8 cellular contexts compared by ENCODE assay signal in the genomic region with DNA sequence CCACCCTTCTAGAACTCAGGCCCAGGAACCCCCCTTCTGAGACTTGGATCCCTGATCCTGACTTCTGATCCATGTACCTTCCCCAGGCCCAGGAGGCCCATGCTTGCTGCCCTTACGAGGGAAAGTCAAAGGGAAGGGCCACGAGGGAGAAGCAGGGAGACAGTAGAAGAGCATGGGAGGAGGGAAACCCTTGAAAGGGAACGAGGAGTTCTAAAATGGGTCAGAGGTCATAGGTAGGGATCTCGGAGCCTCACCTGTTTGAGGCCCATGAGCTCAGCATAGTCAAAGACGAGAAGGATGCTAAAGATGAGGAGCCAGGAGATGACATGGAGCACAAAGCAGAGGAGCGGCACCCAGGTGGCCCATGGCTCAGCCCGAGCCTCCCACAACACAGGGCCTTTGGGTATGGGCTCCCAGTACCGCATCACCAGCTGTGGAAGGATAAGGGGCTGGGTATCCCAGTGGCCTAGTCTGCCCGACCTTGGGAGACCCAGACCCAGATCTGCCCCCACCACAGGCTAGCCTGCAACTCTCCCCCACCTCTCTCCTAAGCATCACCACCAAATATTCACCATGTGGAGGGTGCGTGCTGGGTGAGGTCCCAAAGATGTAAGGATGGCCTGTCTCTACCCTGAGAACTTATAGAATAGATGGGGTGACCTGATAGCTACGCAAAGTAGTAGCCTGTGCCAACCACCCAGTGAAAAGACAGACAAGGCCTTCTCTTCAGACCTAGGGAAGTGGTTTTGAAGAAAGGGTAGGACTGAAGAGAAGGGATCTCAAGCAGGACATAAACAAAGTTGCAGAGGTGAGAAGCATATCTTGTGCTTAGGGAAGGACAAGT. TPM values are rescaled to one million over a fixed set of nuclear protein-coding genes. Genes with fewer than 3 reads are reported as not detected.
DNase-seq lines count a peak whose midpoint lies in the region; ATAC-seq and TF ChIP-seq lines count a peak whose summit lies in the region.

No MANE protein-coding gene starts in this region.

- peak overlapping the region; percentile 98 for H3K27ac ChIP-seq in WERI-Rb-1
- peak overlapping the region in 4 of 5 donors; percentile 94 to 99 (median 98) for H3K27ac ChIP-seq in stomach

- no peaks in the 10 kb centered on the region for H3K27me3 Mint-ChIP-seq in activated CD4-positive, alpha-beta T cell treated with anti-CD3 and anti-CD28 coated beads for 36 hours

- H3K9me3 ChIP-seq in WERI-Rb-1 (ENCODE audit: severe bottlenecking), result no peaks in the 10 kb centered on the region
- H3K9me3 ChIP-seq in iPS-18c (ENCODE audit: control insufficient read depth, insufficient read depth, low read length), result no peaks in the 10 kb centered on the region
- H3K9me3 ChIP-seq in stomach, result no peaks in the 10 kb centered on the region

- H3K27me3 ChIP-seq in WERI-Rb-1 (ENCODE audit: insufficient read depth, low read depth, severe bottlenecking) (no peaks in the 10 kb centered on the region), stomach (no peaks in the 10 kb centered on the region)

- 85 to 89% (median 88%) methylated on average over 10 to 11 of the region's 11 CpGs for WGBS in stomach, 5 donors

- no peak for TF ChIP-seq EP300 in stomach (IDR thresholded peaks at IDR 0.05)

- POLR2A ChIA-PET in activated CD4-positive, alpha-beta T cell treated with anti-CD3 and anti-CD28 coated beads for 36 hours (lab: Charles Lee), result interaction anchor here (1.9 kb wide), 1 partner anchor 28 kb away, joined by 8 read pairs; a partner anchor contains a TSS

- H3K9me3 Mint-ChIP-seq in activated CD4-positive, alpha-beta T cell treated with anti-CD3 and anti-CD28 coated beads for 36 hours (ENCODE audit: low read depth), result no peaks in the 10 kb centered on the region

- no peak for ATAC-seq in activated CD4-positive, alpha-beta T cell treated with anti-CD3 and anti-CD28 coated beads for 36 hours

- CTCF ChIA-PET in activated CD4-positive, alpha-beta T cell treated with anti-CD3 and anti-CD28 coated beads for 36 hours (lab: Charles Lee), result interaction anchor here (0.6 to 3.1 kb wide), 8 partner anchors 9 to 394 kb away, joined by 3 to 16 read pairs (median 4); a partner anchor contains a TSS

- no peak for DNase-seq in activated CD4-positive, alpha-beta T cell treated with anti-CD3 and anti-CD28 coated beads for 36 hours
- no peak for DNase-seq in activated CD4-positive, alpha-beta T cell treated with anti-CD3 and anti-CD28 coated beads, Interleukin-2, amount 50 U/mL, for 1 hour
- DNase-seq in WERI-Rb-1 (no peak), stomach (no peak), mucosa of gallbladder (ENCODE audit: low spot score) (no peak)
- DNase-seq in stimulated activated naive CD4-positive, alpha-beta T cell treated with Interleukin-2 at 50 U/mL for 16 hours (lab: John Stamatoyannopoulos, UW), result no peak
- no peak for DNase-seq in stimulated activated CD4-positive, alpha-beta T cell treated with anti-CD3 and anti-CD28 coated beads, Interleukin-2, amount 100 ng/mL, for 24 hours

- peak overlapping the region; percentile 7 for H3K27ac Mint-ChIP-seq in activated CD4-positive, alpha-beta T cell treated with anti-CD3 and anti-CD28 coated beads for 36 hours

- TF ChIP-seq CTCF in WERI-Rb-1 (IDR thresholded peaks at IDR 0.05; ENCODE audit: low read depth, low read length) (no peak), stomach (IDR thresholded peaks at IDR 0.05) (no peak)

- no peak for TF ChIP-seq POLR2A in stomach (IDR thresholded peaks at IDR 0.05)

- peak overlapping the region; percentile 75 for H3K4me3 Mint-ChIP-seq in activated CD4-positive, alpha-beta T cell treated with anti-CD3 and anti-CD28 coated beads for 36 hours

- peaks cover 33% of the 10 kb centered on the region for H3K36me3 Mint-ChIP-seq in activated CD4-positive, alpha-beta T cell treated with anti-CD3 and anti-CD28 coated beads for 36 hours (ENCODE audit: low read depth)

- H3K36me3 ChIP-seq in WERI-Rb-1, result peaks cover 32% of the 10 kb centered on the region
- H3K36me3 ChIP-seq in stomach, result no peaks in the 10 kb centered on the region

- H3K4me1 ChIP-seq in stomach, result peaks cover 29 to 56% (median 44%) of the 10 kb centered on the region in 4 donors

- H3K4me3 ChIP-seq in WERI-Rb-1 (ENCODE audit: low read depth, low read length), result peak overlapping the region; percentile 91; the same call in 1 of the 2 replicates
- 0 out of 2 replicates have a peak overlapping the region, but pooled peaks have one; percentile 15 for H3K4me3 ChIP-seq in iPS-18c (ENCODE audit: insufficient read depth, low read depth, low read length)
- H3K4me3 ChIP-seq in stomach, result no peak overlapping the region

- H3K4me1 Mint-ChIP-seq in activated CD4-positive, alpha-beta T cell treated with anti-CD3 and anti-CD28 coated beads for 36 hours, result peaks cover 42% of the 10 kb centered on the region

- intact Hi-C loops in activated CD4-positive, alpha-beta T cell treated with anti-CD3 and anti-CD28 coated beads for 36 hours (cut with DNase I, micrococcal nuclease), result loop anchor here in 1 of 2 experiments (10.0 kb wide), 2 partner anchors 364 to 624 kb away; a partner anchor contains a TSS
- intact Hi-C loops in stomach (cut with DNase I; ENCODE audit: low total_unique reads), result no loop called here

RNA-seq across cellular contexts. Expression of a gene that starts 1.5 kb away (rescaled TPM):
- 10 to 100 TPM; 25.8 to 36.4 TPM for total RNA-seq in activated CD4-positive, alpha-beta T cell treated with anti-CD3 and anti-CD28 coated beads for 36 hours
- total RNA-seq in stomach (1 to 10 TPM in 4 of 5 donors, under 1 TPM in 1; 0.92 to 6.4 (median 2.9) TPM), mucosa of gallbladder (7.7 TPM)
- polyA plus RNA-seq in stomach, result 10 to 100 TPM in 1 of 3 donors, 1 to 10 TPM in 2; 4.1 to 15.8 (median 8.5) TPM

RNA-seq across cellular contexts. Expression of a gene that starts 2.8 kb away (rescaled TPM):
- 100 to 1,000 TPM; 145 to 186 TPM for total RNA-seq in activated CD4-positive, alpha-beta T cell treated with anti-CD3 and anti-CD28 coated beads for 36 hours
- 10 to 100 TPM in 4 of 5 donors, 1 to 10 TPM in 1; 9.0 to 20.1 (median 12.8) TPM for total RNA-seq in stomach
- 10 to 100 TPM; 24.7 to 40.3 (median 32.2) TPM for polyA plus RNA-seq in stomach
- 44.0 TPM for total RNA-seq in mucosa of gallbladder

RNA-seq across cellular contexts. Expression of a gene that starts 16.4 kb away (rescaled TPM):
- total RNA-seq in activated CD4-positive, alpha-beta T cell treated with anti-CD3 and anti-CD28 coated beads for 36 hours, result 10 to 100 TPM; 34.5 to 36.7 TPM
- total RNA-seq in stomach, result 10 to 100 TPM; 22.0 to 67.0 (median 30.1) TPM
- 10 to 100 TPM; 18.3 to 34.0 (median 23.4) TPM for polyA plus RNA-seq in stomach
- total RNA-seq in mucosa of gallbladder, result 31.2 TPM

RNA-seq across cellular contexts. Expression of a gene that starts 27.8 kb away (rescaled TPM):
- total RNA-seq in activated CD4-positive, alpha-beta T cell treated with anti-CD3 and anti-CD28 coated beads for 36 hours, result 100 to 1,000 TPM in 1 of 2 experiments, 10 to 100 TPM in 1; 92.0 to 101 TPM
- total RNA-seq in stomach (100 to 1,000 TPM in 2 of 5 donors, 10 to 100 TPM in 2, 1 to 10 TPM in 1; 9.6 to 153 (median 99.2) TPM), mucosa of gallbladder (33.4 TPM)
- polyA plus RNA-seq in stomach, result 1 to 10 TPM; 3.8 to 8.7 (median 4.2) TPM

RNA-seq across cellular contexts. Expression of a gene that starts 30.9 kb away (rescaled TPM):
- 1,000 to 10,000 TPM; 1,569 to 1,746 TPM for total RNA-seq in activated CD4-positive, alpha-beta T cell treated with anti-CD3 and anti-CD28 coated beads for 36 hours
- 100 to 1,000 TPM in 4 of 5 donors, 10 to 100 TPM in 1; 67.5 to 177 (median 109) TPM for total RNA-seq in stomach
- polyA plus RNA-seq in stomach, result 100 to 1,000 TPM; 127 to 223 (median 183) TPM
- 277 TPM for total RNA-seq in mucosa of gallbladder

Comparison
In these comparisons a context has a peak if more than half of its experiments do, and no peak if none do; other contexts are left out.
1. H3K4me3 ChIP-seq: peak in WERI-Rb-1 (single experiment) and iPS-18c (single experiment); none in stomach (0 of 4).